ENCODE assay signal across 8 cellular contexts in the genomic region with DNA sequence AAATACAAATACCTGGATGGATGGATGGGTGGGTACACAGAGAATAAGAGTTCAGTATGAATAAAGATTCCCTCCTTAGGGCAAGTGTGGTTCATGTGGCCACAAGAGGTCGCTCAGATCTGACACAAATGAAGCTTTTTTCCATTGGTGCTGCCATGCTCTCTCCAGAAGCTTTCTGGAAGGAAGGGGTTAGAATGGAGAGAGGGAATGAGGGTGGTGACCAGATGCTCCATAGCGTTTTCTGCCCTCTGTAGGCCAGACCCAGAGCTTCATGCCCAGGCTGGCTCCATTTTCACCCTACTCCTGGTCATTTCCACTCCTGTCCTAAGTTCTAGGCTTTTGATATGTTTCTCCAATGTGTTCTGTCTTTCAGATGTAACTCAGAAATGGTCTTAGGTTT. TPM values are rescaled to one million over a fixed set of nuclear protein-coding genes. Genes with fewer than 3 reads are reported as not detected.
A peak's percentile ranks its signal among the peaks of the same experiment; 100 is the strongest.
DNase-seq lines count a peak whose midpoint lies in the region; ATAC-seq and TF ChIP-seq lines count a peak whose summit lies in the region.

No MANE protein-coding gene starts in this region.

- no peaks in the 10 kb centered on the region for H3K36me3 ChIP-seq in SJSA1

- no peaks in the 10 kb centered on the region for H3K4me1 ChIP-seq in SJSA1 (replicated peaks)

- TF ChIP-seq CTCF in astrocyte of the cerebellum (IDR thresholded peaks at IDR 0.05; ENCODE audit: low read depth, low read length, missing control alignments): peak; percentile 77

- no peaks in the 10 kb centered on the region for H3K9me3 ChIP-seq in SJSA1 (replicated peaks)

- in situ Hi-C loops in astrocyte of the cerebellum (cut with HindIII; ENCODE audit: low sequenced_read_pairs): loop anchor here (5.0 to 25.0 kb wide), 2 partner anchors 93 to 213 kb away; no protein-coding TSS in a partner anchor

- no peak overlapping the region for H3K4me3 ChIP-seq in SJSA1
- H3K4me3 ChIP-seq in astrocyte of the cerebellum (ENCODE audit: low read depth, low read length): no peak overlapping the region
- no peak overlapping the region for H3K4me3 ChIP-seq in skeletal muscle cell (ENCODE audit: low read depth, low read length)

- H3K27ac ChIP-seq in SJSA1: no peak overlapping the region

- peaks cover 31% of the 10 kb centered on the region for H3K27me3 ChIP-seq in SJSA1 (replicated peaks)

- peak; percentile 26 for DNase-seq in activated gamma-delta T cell treated with Interleukin-2 at 50 U/mL for 16 hours
- DNase-seq in activated gamma-delta T cell (lab: John Stamatoyannopoulos, UW): no peak
- DNase-seq in NCI-H1105 treated with DMSO at 0.1 percent for 48 hours (lab: John Stamatoyannopoulos, UW): peak; percentile 90
- DNase-seq in SJSA1 (ENCODE audit: low read depth in 1 of 2, low spot score in 2 of 2): peak; percentile 55 to 59
- peak; percentile 70 for DNase-seq in astrocyte of the cerebellum (ENCODE audit: low read depth)
- DNase-seq in hepatic stellate cell (ENCODE audit: low spot score): peak; percentile 78
- peak; percentile 55 for DNase-seq in skeletal muscle cell (ENCODE audit: low read depth)

- ATAC-seq in GM18520 (IDR thresholded peaks at IDR 0.05; ENCODE audit: unreplicated experiment): no peak

RNA-seq across cellular contexts. Expression of a gene that starts 3.3 kb away (rescaled TPM):
- total RNA-seq in SJSA1 (2014; rRNA removed; shearing (Covaris generic)): not detected in 2 replicates

RNA-seq across cellular contexts. Expression of a gene that starts 18.1 kb away (rescaled TPM):
- total RNA-seq in SJSA1 (2014; rRNA removed; shearing (Covaris generic)): 3.2 and 8.2 TPM in 2 replicates

RNA-seq across cellular contexts. Expression of a gene that starts 27.8 kb away (rescaled TPM):
- not detected in 2 replicates for total RNA-seq in SJSA1 (2014; rRNA removed; shearing (Covaris generic))
